9 cellular contexts compared by ENCODE assay signal in the genomic region with DNA sequence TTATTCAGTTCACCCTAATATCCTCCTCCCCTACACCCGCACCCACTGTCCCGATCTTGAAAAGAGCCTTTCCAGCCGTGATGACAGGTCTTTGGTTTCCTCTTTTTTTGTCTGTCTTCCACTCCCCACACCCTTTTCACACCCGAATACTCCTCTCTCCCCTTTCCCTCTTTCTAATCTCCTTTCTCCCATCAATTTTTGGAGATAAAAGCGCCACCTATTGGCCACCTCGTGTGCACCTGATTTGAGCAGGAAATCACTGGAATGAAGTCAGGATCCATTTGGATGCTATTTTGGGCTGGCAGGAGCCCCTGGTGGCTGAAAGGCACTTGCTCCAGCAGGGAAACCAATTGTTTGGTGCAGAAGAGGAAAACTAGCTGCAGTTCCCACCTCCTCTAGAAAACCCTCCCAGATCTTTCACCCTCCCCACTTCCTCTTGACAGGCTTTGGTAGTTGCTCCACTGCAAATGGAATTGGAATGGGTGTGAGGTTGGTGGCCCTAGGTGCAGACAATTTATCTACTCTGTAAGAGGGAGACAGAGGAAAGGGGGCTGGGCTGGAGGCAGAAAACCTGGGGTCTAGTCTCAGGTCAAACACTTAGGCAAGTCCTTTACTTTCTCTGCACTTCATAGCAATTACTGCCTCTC. TPM values are rescaled to one million over a fixed set of nuclear protein-coding genes. Genes with fewer than 3 reads are reported as not detected.
DNase-seq lines count a peak whose midpoint lies in the region; ATAC-seq and TF ChIP-seq lines count a peak whose summit lies in the region.
"Had no signal": no experiment of that assay in that cellular context is flagged by ENCODE, and none has a peak within 500 bp of the region (broad histone marks: within the 10 kb centered on the region; RNA-seq: fewer than 3 reads in every experiment).

No MANE protein-coding gene starts in this region.

- no peaks in the 10 kb centered on the region for H4K20me1 ChIP-seq in KMS-11 (ENCODE audit: insufficient read depth)

- H3K4me3 ChIP-seq in KMS-11 (IDR thresholded peaks at IDR 0.05; ENCODE audit: insufficient read depth, low read depth, low read length) (no peak overlapping the region), RWPE2 (ENCODE audit: severe bottlenecking) (no peak overlapping the region), fibroblast of villous mesenchyme (ENCODE audit: low read depth, low read length) (no peak overlapping the region), spleen (no peak overlapping the region)
- H3K4me3 ChIP-seq in naive thymus-derived CD4-positive, alpha-beta T cell (ENCODE audit: low read length): no peak overlapping the region

- DNase-seq in DMS53 (lab: John Stamatoyannopoulos, UW): peak; percentile 86
- no peak for DNase-seq in RWPE2 (ENCODE audit: low spot score)
- DNase-seq in fibroblast of villous mesenchyme (ENCODE audit: low read depth): peak; percentile 56
- DNase-seq in spleen: no peak
- no peak for DNase-seq in stimulated activated effector memory CD8-positive, alpha-beta T cell treated with anti-CD3 and anti-CD28 coated beads, Interleukin-12 subunit alpha, Interleukin-12 subunit beta, amount 100 ng/mL, for 72 hours (ENCODE audit: low spot score in 2 of 2)
- no peak for DNase-seq in effector CD8-positive, alpha-beta T cell (lab: John Stamatoyannopoulos, UW)
- DNase-seq in naive thymus-derived CD4-positive, alpha-beta T cell: no peak

- H3K27me3 ChIP-seq in KMS-11 (ENCODE audit: insufficient read depth, low read depth) (no peaks in the 10 kb centered on the region), RWPE2 (ENCODE audit: insufficient read depth, poor library complexity, severe bottlenecking) (no peaks in the 10 kb centered on the region), spleen (replicated peaks in 1 of 7) (peaks cover 0 to 65% (median 0%) of the 10 kb centered on the region in 7 donors)
- peaks cover 0 to 4% of the 10 kb centered on the region in 2 donors for H3K27me3 ChIP-seq in naive thymus-derived CD4-positive, alpha-beta T cell (ENCODE audit: control insufficient read depth in 2 of 2, insufficient read depth in 2 of 2, low read length in 2 of 2)

- H3K4me3 Mint-ChIP-seq in stimulated activated effector memory CD8-positive, alpha-beta T cell treated with anti-CD3 and anti-CD28 coated beads, Interleukin-12 subunit alpha, Interleukin-12 subunit beta, amount 100 ng/mL, for 72 hours: no peak overlapping the region
- H3K4me3 Mint-ChIP-seq in naive thymus-derived CD4-positive, alpha-beta T cell: no peak overlapping the region
- H3K4me3 Mint-ChIP-seq: T-helper 1 cell treated with Interleukin-12 subunit alpha and Interleukin-12 subunit beta and Interleukin-4 antibody, amounts not matched to agents 30 μg/mL and 1 μg/mL, for 36 hours had no signal

- H3K36me3 ChIP-seq in KMS-11 (ENCODE audit: insufficient read depth): no peaks in the 10 kb centered on the region
- H3K36me3 ChIP-seq in RWPE2 (ENCODE audit: low read depth): no peaks in the 10 kb centered on the region
- no peaks in the 10 kb centered on the region for H3K36me3 ChIP-seq in spleen
- no peaks in the 10 kb centered on the region for H3K36me3 ChIP-seq in naive thymus-derived CD4-positive, alpha-beta T cell (ENCODE audit: control insufficient read depth in 2 of 3, insufficient read depth in 3 of 3, low read length in 3 of 3)

- no peak overlapping the region for H3K9ac ChIP-seq in KMS-11

- H3K4me1 ChIP-seq in KMS-11 (ENCODE audit: low read depth, poor library complexity, severe bottlenecking): no peaks in the 10 kb centered on the region
- H3K4me1 ChIP-seq in RWPE2 (ENCODE audit: insufficient read depth, poor library complexity, severe bottlenecking): no peaks in the 10 kb centered on the region
- H3K4me1 ChIP-seq in spleen: peaks cover 0 to 3% (median 0%) of the 10 kb centered on the region in 6 donors
- H3K4me1 ChIP-seq in naive thymus-derived CD4-positive, alpha-beta T cell (ENCODE audit: control insufficient read depth in 2 of 2, insufficient read depth in 2 of 2, low read length in 2 of 2): no peaks in the 10 kb centered on the region

- 7 to 12% (median 12%) methylated on average over 6 of the region's 6 CpGs for WGBS in spleen, 5 donors

- H3K36me3 Mint-ChIP-seq in stimulated activated effector memory CD8-positive, alpha-beta T cell treated with anti-CD3 and anti-CD28 coated beads, Interleukin-12 subunit alpha, Interleukin-12 subunit beta, amount 100 ng/mL, for 72 hours: no peaks in the 10 kb centered on the region
- peaks cover 0 to 6% (median 0%) of the 10 kb centered on the region in 5 donors for H3K36me3 Mint-ChIP-seq in naive thymus-derived CD4-positive, alpha-beta T cell

- H3K27ac Mint-ChIP-seq in stimulated activated effector memory CD8-positive, alpha-beta T cell treated with anti-CD3 and anti-CD28 coated beads, Interleukin-12 subunit alpha, Interleukin-12 subunit beta, amount 100 ng/mL, for 72 hours: no peak overlapping the region
- H3K27ac Mint-ChIP-seq in naive thymus-derived CD4-positive, alpha-beta T cell: no peak overlapping the region
- H3K27ac Mint-ChIP-seq: T-helper 1 cell treated with Interleukin-12 subunit alpha and Interleukin-12 subunit beta and Interleukin-4 antibody, amounts not matched to agents 30 μg/mL and 1 μg/mL, for 36 hours had no signal

- H3K9me3 Mint-ChIP-seq in stimulated activated effector memory CD8-positive, alpha-beta T cell treated with anti-CD3 and anti-CD28 coated beads, Interleukin-12 subunit alpha, Interleukin-12 subunit beta, amount 100 ng/mL, for 72 hours: no peaks in the 10 kb centered on the region
- H3K9me3 Mint-ChIP-seq in naive thymus-derived CD4-positive, alpha-beta T cell: peaks cover 0 to 2% (median 0%) of the 10 kb centered on the region in 11 donors
- H3K9me3 Mint-ChIP-seq: T-helper 1 cell treated with Interleukin-12 subunit alpha and Interleukin-12 subunit beta and Interleukin-4 antibody, amounts not matched to agents 30 μg/mL and 1 μg/mL, for 36 hours had no signal

- TF ChIP-seq POLR2A in spleen (IDR thresholded peaks at IDR 0.05): no peak

- no peak overlapping the region for H3K27ac ChIP-seq in KMS-11
- no peak overlapping the region for H3K27ac ChIP-seq in RWPE2 (ENCODE audit: poor library complexity, severe bottlenecking)
- no peak overlapping the region for H3K27ac ChIP-seq in spleen
- H3K27ac ChIP-seq in naive thymus-derived CD4-positive, alpha-beta T cell (ENCODE audit: low read depth, low read length): no peak overlapping the region

- no peaks in the 10 kb centered on the region for H3K79me2 ChIP-seq in KMS-11 (ENCODE audit: insufficient read depth, low read depth)

- no peaks in the 10 kb centered on the region for H3K4me1 Mint-ChIP-seq in stimulated activated effector memory CD8-positive, alpha-beta T cell treated with anti-CD3 and anti-CD28 coated beads, Interleukin-12 subunit alpha, Interleukin-12 subunit beta, amount 100 ng/mL, for 72 hours
- peaks cover 0 to 4% (median 0%) of the 10 kb centered on the region in 7 donors for H3K4me1 Mint-ChIP-seq in naive thymus-derived CD4-positive, alpha-beta T cell

- intact Hi-C loops in spleen (cut with DNase I; ENCODE audit: low total_unique reads): loop anchor here (10.0 kb wide), 1 partner anchor 230 kb away; a partner anchor contains a TSS
- intact Hi-C loops in naive thymus-derived CD4-positive, alpha-beta T cell (cut with micrococcal nuclease): loop anchor here (1.0 to 2.0 kb wide), 2 partner anchors 232 to 245 kb away; no protein-coding TSS in a partner anchor

- TF ChIP-seq CTCF in KMS-11 (conservative IDR thresholded peaks at IDR 0.05; ENCODE audit: low read depth, low read length) (peak; percentile 91), RWPE2 (IDR thresholded peaks at IDR 0.05; ENCODE audit: poor library complexity, severe bottlenecking) (peak; percentile 88), fibroblast of villous mesenchyme (IDR thresholded peaks at IDR 0.05; ENCODE audit: insufficient read depth, low read depth, low read length) (peak; percentile 75), spleen (IDR thresholded peaks at IDR 0.05 in 8 of 11, conservative IDR thresholded peaks at IDR 0.05 in 3 of 11) (peak in 8 of 11 experiments; percentile 16 to 63 (median 52))

- peaks cover 38 to 44% (median 42%) of the 10 kb centered on the region in 5 donors for H3K27me3 Mint-ChIP-seq in naive thymus-derived CD4-positive, alpha-beta T cell

- ATAC-seq in RWPE2 (ENCODE audit: low read depth): peak; percentile 72
- no peak for ATAC-seq in stimulated activated effector memory CD8-positive, alpha-beta T cell treated with anti-CD3 and anti-CD28 coated beads, Interleukin-12 subunit alpha, Interleukin-12 subunit beta, amount 100 ng/mL, for 72 hours
- no peak for ATAC-seq in naive thymus-derived CD4-positive, alpha-beta T cell

- CTCF ChIA-PET in naive thymus-derived CD4-positive, alpha-beta T cell (lab: Charles Lee): interaction anchor here (0.5 kb wide), 1 partner anchor 13 kb away, joined by 3 read pairs; no protein-coding TSS in a partner anchor

- no peak overlapping the region for H2AFZ ChIP-seq in KMS-11 (ENCODE audit: low read depth)

- no peak overlapping the region for H3K4me2 ChIP-seq in KMS-11

- POLR2A ChIA-PET in naive thymus-derived CD4-positive, alpha-beta T cell (lab: Charles Lee): no interaction called here

- H3K9me3 ChIP-seq in RWPE2 (ENCODE audit: severe bottlenecking) (no peaks in the 10 kb centered on the region), spleen (no peaks in the 10 kb centered on the region)
- H3K9me3 ChIP-seq in naive thymus-derived CD4-positive, alpha-beta T cell (ENCODE audit: control insufficient read depth in 2 of 3, low read length in 3 of 3): no peaks in the 10 kb centered on the region

RNA-seq across cellular contexts. Expression of a gene that starts 8.4 kb away (rescaled TPM):
- total RNA-seq in fibroblast of villous mesenchyme (not detected in 2 replicates), spleen (not detected)
- not detected for polyA plus RNA-seq in spleen
- not detected for total RNA-seq in naive thymus-derived CD4-positive, alpha-beta T cell
- polyA plus RNA-seq in naive thymus-derived CD4-positive, alpha-beta T cell: not detected

RNA-seq across cellular contexts. Expression of a gene that starts 13.4 kb away (rescaled TPM):
- total RNA-seq in fibroblast of villous mesenchyme (under 0.01 and 0.32 TPM in 2 replicates), spleen (1 to 10 TPM in 3 of 7 donors, under 1 TPM in 4; 0.37 to 1.7 (median 0.92) TPM)
- polyA plus RNA-seq in spleen: under 1 TPM; 0.09 to 0.26 (median 0.09) TPM
- total RNA-seq in naive thymus-derived CD4-positive, alpha-beta T cell: under 1 TPM; 0.16 to 0.59 (median 0.24) TPM
- under 1 TPM; 0.05 TPM for polyA plus RNA-seq in naive thymus-derived CD4-positive, alpha-beta T cell

Comparison
In these comparisons a context has a peak if more than half of its experiments do, and no peak if none do; other contexts are left out.
1. DNase-seq: peak in DMS53 (single experiment) and fibroblast of villous mesenchyme (single experiment); none in RWPE2 (single experiment), spleen (single experiment), stimulated activated effector memory CD8-positive, alpha-beta T cell treated with anti-CD3 and anti-CD28 coated beads, Interleukin-12 subunit alpha, Interleukin-12 subunit beta, amount 100 ng/mL, for 72 hours (0 of 2), effector CD8-positive, alpha-beta T cell (single experiment) and naive thymus-derived CD4-positive, alpha-beta T cell (0 of 9).
2. Peak in every context shown above with its lines, with median percentiles within 50 percentile points of each other: CTCF ChIP-seq.